Comparison of ENCODE assay signal across 11 cellular contexts in genomic region chr6:158797331-158798202, GRCh38. TPM values are rescaled to one million over a fixed set of nuclear protein-coding genes. Genes with fewer than 3 reads are reported as not detected.
DNase-seq lines count a peak whose midpoint lies in the region; ATAC-seq and TF ChIP-seq lines count a peak whose summit lies in the region.
"Had no signal": no experiment of that assay in that cellular context is flagged by ENCODE, and none has a peak within 500 bp of the region (broad histone marks: within the 10 kb centered on the region; RNA-seq: fewer than 3 reads in every experiment).

No MANE protein-coding gene starts in this region.

- ATAC-seq in GM21576 (IDR thresholded peaks at IDR 0.05; ENCODE audit: unreplicated experiment), result no peak
- ATAC-seq: PC-3 had no signal

- H3K18ac ChIP-seq in mesenchymal stem cell (ENCODE audit: low read depth in 1 of 2, low read length in 2 of 2), result no peak overlapping the region

- H3K27ac ChIP-seq in Karpas-422 (ENCODE audit: low read length), result peak overlapping the region; percentile 83
- H3K27ac ChIP-seq in brain microvascular endothelial cell, result peak overlapping the region; percentile 51
- H3K27ac ChIP-seq in mesenchymal stem cell (ENCODE audit: low read length, poor library complexity, severe bottlenecking), result no peak overlapping the region

- peaks cover 70% of the 10 kb centered on the region for H4K20me1 ChIP-seq in Karpas-422 (ENCODE audit: insufficient read depth, low read depth, low read length)

- H3K79me1 ChIP-seq in mesenchymal stem cell (replicated peaks; ENCODE audit: low read length, poor library complexity, severe bottlenecking), result peaks cover 3% of the 10 kb centered on the region

- no peaks in the 10 kb centered on the region for H3K27me3 ChIP-seq in Karpas-422 (ENCODE audit: low read length)
- H3K27me3 ChIP-seq in brain microvascular endothelial cell (replicated peaks), result no peaks in the 10 kb centered on the region
- no peaks in the 10 kb centered on the region for H3K27me3 ChIP-seq in mesenchymal stem cell (ENCODE audit: control insufficient read depth in 1 of 2, insufficient read depth in 1 of 2, low read length in 2 of 2)

- no peak overlapping the region for H2AK5ac ChIP-seq in mesenchymal stem cell (ENCODE audit: low read length, severe bottlenecking)

- no peak overlapping the region for H2BK5ac ChIP-seq in mesenchymal stem cell (ENCODE audit: low read depth, low read length, poor library complexity, severe bottlenecking)

- H2AFZ ChIP-seq in Karpas-422 (ENCODE audit: low read length) (no peak overlapping the region), mesenchymal stem cell (ENCODE audit: low read depth, low read length) (no peak overlapping the region)

- H2BK120ac ChIP-seq in mesenchymal stem cell (ENCODE audit: low read depth, low read length), result no peak overlapping the region

- H2BK15ac ChIP-seq in mesenchymal stem cell (ENCODE audit: low read depth, poor library complexity, severe bottlenecking), result no peak overlapping the region

- no peak overlapping the region for H2BK12ac ChIP-seq in mesenchymal stem cell (ENCODE audit: low read length in 2 of 2)

- no peak overlapping the region for H4K91ac ChIP-seq in mesenchymal stem cell (ENCODE audit: low read length)

- no peaks in the 10 kb centered on the region for H3K9me2 ChIP-seq in Karpas-422 (replicated peaks; ENCODE audit: insufficient read depth, low read length)

- H3K4me1 ChIP-seq in Karpas-422 (ENCODE audit: low read length) (peaks cover 92% of the 10 kb centered on the region), mesenchymal stem cell (ENCODE audit: control insufficient read depth, insufficient read depth, low read depth, low read length) (peaks cover 24% of the 10 kb centered on the region)

- H3K4me3 ChIP-seq in AG10803 (ENCODE audit: low read length) (no peak overlapping the region), Karpas-422 (ENCODE audit: low read length) (no peak overlapping the region), brain microvascular endothelial cell (ENCODE audit: low read depth, low read length) (no peak overlapping the region), mesenchymal stem cell (ENCODE audit: insufficient read depth in 1 of 2, low read depth in 1 of 2, low read length in 2 of 2) (no peak overlapping the region)

- peak overlapping the region; percentile 62 for H3K4me2 ChIP-seq in Karpas-422 (ENCODE audit: low read depth, low read length, poor library complexity, severe bottlenecking)
- H3K4me2 ChIP-seq in mesenchymal stem cell (ENCODE audit: low read length, poor library complexity, severe bottlenecking), result no peak overlapping the region

- H3K4ac ChIP-seq in mesenchymal stem cell (ENCODE audit: low read depth in 1 of 2, low read length in 2 of 2), result no peak overlapping the region

- peaks cover 99% of the 10 kb centered on the region for H3K79me2 ChIP-seq in Karpas-422 (ENCODE audit: low read length)

- no peak overlapping the region for H4K8ac ChIP-seq in mesenchymal stem cell (ENCODE audit: low read length)

- 94% methylated on average over 1 of the region's 3 CpGs for WGBS in mesenchymal stem cell

- DNase-seq in AG10803 (ENCODE audit: low read depth) (peak; percentile 91), Karpas-422 (no peak), brain microvascular endothelial cell (peak; percentile 54), mesenchymal stem cell (peak; percentile 76), GM19240 (ENCODE audit: insufficient read length, low spot score) (no peak), SK-N-DZ (ENCODE audit: low spot score) (no peak)
- no peak for DNase-seq in activated CD4-positive, CD25-positive, alpha-beta regulatory T cell (lab: John Stamatoyannopoulos, UW)
- DNase-seq: activated gamma-delta T cell; PC-3; stimulated activated CD4-positive, alpha-beta T cell treated with anti-CD3 and anti-CD28 coated beads, Interleukin-15, amount 100 ng/mL, for 24 hours had no signal

- H3K36me3 ChIP-seq in Karpas-422 (ENCODE audit: insufficient read depth, low read length) (no peaks in the 10 kb centered on the region; the same call in 1 of the 2 replicates), brain microvascular endothelial cell (replicated peaks) (no peaks in the 10 kb centered on the region), mesenchymal stem cell (ENCODE audit: control insufficient read depth in 1 of 2, insufficient read depth in 2 of 2, low read depth in 1 of 2, low read length in 2 of 2) (peaks cover 0 to 2% of the 10 kb centered on the region in 2 experiments)

- no peak overlapping the region for H3K9ac ChIP-seq in Karpas-422 (ENCODE audit: low read length)
- H3K9ac ChIP-seq in mesenchymal stem cell (ENCODE audit: low read length), result peak overlapping the region; percentile 2

- no peak for TF ChIP-seq CTCF in AG10803 (conservative IDR thresholded peaks at IDR 0.05; ENCODE audit: low read length)
- TF ChIP-seq CTCF in brain microvascular endothelial cell (IDR thresholded peaks at IDR 0.05; ENCODE audit: low read depth, low read length, missing control alignments), result no peak

- H3K9me3 ChIP-seq in Karpas-422 (ENCODE audit: low read length) (no peaks in the 10 kb centered on the region), mesenchymal stem cell (ENCODE audit: control insufficient read depth, low read length) (no peaks in the 10 kb centered on the region)

- H3K14ac ChIP-seq in mesenchymal stem cell (ENCODE audit: low read length in 2 of 2), result no peak overlapping the region

- no peak overlapping the region for H3K23ac ChIP-seq in mesenchymal stem cell (ENCODE audit: low read length in 2 of 2)

- in situ Hi-C loops in brain microvascular endothelial cell (cut with HindIII; ENCODE audit: low pct_ligation_motif_present, low sequenced_read_pairs), result no loop called here

RNA-seq across cellular contexts. Expression of gene EZR, which starts 21.6 kb away (rescaled TPM):
- 88.5 and 185 TPM in 2 replicates for total RNA-seq in Karpas-422 (2014; rRNA removed; shearing (Covaris generic); ENCODE audit: low replicate concordance)
- 45.8 TPM for polyA plus RNA-seq in mesenchymal stem cell (2013, experiment 1 of 2)
- polyA plus RNA-seq in mesenchymal stem cell (2013, experiment 2 of 2), result 44.2 TPM
- polyA plus RNA-seq in SK-N-DZ (2014; cell fraction: cytosol; rRNA removed), result 46.2 and 51.6 TPM in 2 replicates
- 31.1 and 33.2 TPM in 2 replicates for polyA plus RNA-seq in SK-N-DZ (2014; cell fraction: nucleus; rRNA removed)

Comparison
In these comparisons a context has a peak if more than half of its experiments do, and no peak if none do; other contexts are left out.
1. DNase-seq: peak in AG10803 (single experiment), brain microvascular endothelial cell (single experiment) and mesenchymal stem cell (single experiment); none in Karpas-422 (single experiment), GM19240 (single experiment), activated CD4-positive, CD25-positive, alpha-beta regulatory T cell (0 of 4) and SK-N-DZ (single experiment).